ENCODE assay signal across 20 cellular contexts in the genomic region with DNA sequence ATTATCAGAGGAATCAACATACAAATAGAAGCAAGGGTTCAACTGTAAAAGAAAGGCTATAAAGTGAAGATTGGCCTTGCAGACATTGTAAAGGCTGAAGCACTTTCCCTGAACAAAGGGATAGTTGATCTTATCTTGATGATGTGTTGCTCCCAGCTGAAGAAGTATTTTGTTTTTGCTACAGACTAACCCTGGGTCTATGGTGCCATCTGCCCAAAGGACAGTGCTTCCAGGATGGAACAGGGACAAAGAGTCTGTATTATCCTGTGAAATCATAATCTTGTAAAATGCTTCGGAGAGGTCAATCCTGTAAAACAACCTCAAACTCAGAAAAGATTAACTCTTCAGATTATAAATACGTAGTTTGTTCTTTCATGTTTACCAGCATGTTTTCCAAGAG.
DNase-seq lines count a peak whose midpoint lies in the region; TF ChIP-seq lines count a peak whose summit lies in the region.
"Had no signal": no experiment of that assay in that cellular context is flagged by ENCODE, and none has a peak within 500 bp of the region (broad histone marks: within the 10 kb centered on the region; RNA-seq: fewer than 3 reads in every experiment).

No MANE protein-coding gene starts in this region.

- H3K27ac ChIP-seq in dorsolateral prefrontal cortex, result no peak overlapping the region

- in situ Hi-C loops in HAP-1 (cut with MboI; ENCODE audit: low sequenced_read_pairs), result no loop called here

- H3K9me3 Mint-ChIP-seq in nephron progenitor cell, result peaks cover 40% of the 10 kb centered on the region

- DNase-seq in HAP-1 (ENCODE audit: low spot score in 2 of 2) (peak; percentile 37 to 79), NCI-H82 (lab: John Stamatoyannopoulos, UW) (peak; percentile 68), foreskin melanocyte (peak; percentile 33), nephron progenitor cell (no peak), activated gamma-delta T cell (lab: John Stamatoyannopoulos, UW) (no peak), dorsolateral prefrontal cortex (no peak), NAMALWA (ENCODE audit: low spot score) (no peak)
- DNase-seq in activated naive CD4-positive, alpha-beta T cell (lab: John Stamatoyannopoulos, UW), result no peak
- DNase-seq: BE2C; C1 segment of cervical spinal cord; CD4-positive, CD25-positive, alpha-beta regulatory T cell; CD8-positive, alpha-beta memory T cell; COR-L47; DMS 273 treated with DMSO at 0.1 percent for 48 hours; DMS53; DND-41; EL; GOT3; H7 had no signal

- peaks cover 11% of the 10 kb centered on the region for H3K4me1 ChIP-seq in HAP-1
- H3K4me1 ChIP-seq: BE2C had no signal

- TF ChIP-seq CTCF in nephron progenitor cell (IDR thresholded peaks at IDR 0.05), result no peak
- no peak for TF ChIP-seq CTCF in dorsolateral prefrontal cortex (IDR thresholded peaks at IDR 0.05 in 54 of 56, conservative IDR thresholded peaks at IDR 0.05 in 2 of 56; ENCODE audit: low read depth in 1 of 56, partially characterized antibody in 56 of 56)

- peaks cover 27% of the 10 kb centered on the region for H3K36me3 Mint-ChIP-seq in nephron progenitor cell (ENCODE audit: low read depth)
- H3K36me3 Mint-ChIP-seq: CD4-positive, CD25-positive, alpha-beta regulatory T cell; CD8-positive, alpha-beta memory T cell had no signal

- H3K27me3 Mint-ChIP-seq in nephron progenitor cell (ENCODE audit: low read depth, poor library complexity), result peaks cover 4% of the 10 kb centered on the region
- H3K27me3 Mint-ChIP-seq: CD4-positive, CD25-positive, alpha-beta regulatory T cell; CD8-positive, alpha-beta memory T cell had no signal

- H3K27me3 ChIP-seq in HAP-1 (ENCODE audit: low read depth), result no peaks in the 10 kb centered on the region
- no peaks in the 10 kb centered on the region for H3K27me3 ChIP-seq in dorsolateral prefrontal cortex
- H3K27me3 ChIP-seq: BE2C had no signal

- no peak overlapping the region for H3K4me3 Mint-ChIP-seq in nephron progenitor cell
- H3K4me3 Mint-ChIP-seq: CD4-positive, CD25-positive, alpha-beta regulatory T cell; CD8-positive, alpha-beta memory T cell had no signal

- H3K36me3 ChIP-seq in HAP-1 (replicated peaks), result no peaks in the 10 kb centered on the region
- H3K36me3 ChIP-seq: BE2C had no signal

- intact Hi-C loops in dorsolateral prefrontal cortex (cut with DNase I), result no loop called here

- H3K4me3 ChIP-seq in HAP-1, result no peak overlapping the region
- no peak overlapping the region for H3K4me3 ChIP-seq in dorsolateral prefrontal cortex
- H3K4me3 ChIP-seq: GM12878 had no signal

- peaks cover 5% of the 10 kb centered on the region for H3K4me1 Mint-ChIP-seq in nephron progenitor cell
- H3K4me1 Mint-ChIP-seq: CD4-positive, CD25-positive, alpha-beta regulatory T cell; CD8-positive, alpha-beta memory T cell had no signal

- peak overlapping the region; percentile 52 for H3K27ac Mint-ChIP-seq in nephron progenitor cell
- H3K27ac Mint-ChIP-seq: CD4-positive, CD25-positive, alpha-beta regulatory T cell; CD8-positive, alpha-beta memory T cell had no signal

- peaks cover 28% of the 10 kb centered on the region for H3K9me3 ChIP-seq in HAP-1

Comparison
In these comparisons a context has a peak if more than half of its experiments do, and no peak if none do; other contexts are left out.
1. DNase-seq: peak in HAP-1 (2 of 2), NCI-H82 (single experiment) and foreskin melanocyte (single experiment); none in nephron progenitor cell (single experiment), activated gamma-delta T cell (single experiment), dorsolateral prefrontal cortex (0 of 10), NAMALWA (single experiment) and activated naive CD4-positive, alpha-beta T cell (0 of 4).